In the genomic region with DNA sequence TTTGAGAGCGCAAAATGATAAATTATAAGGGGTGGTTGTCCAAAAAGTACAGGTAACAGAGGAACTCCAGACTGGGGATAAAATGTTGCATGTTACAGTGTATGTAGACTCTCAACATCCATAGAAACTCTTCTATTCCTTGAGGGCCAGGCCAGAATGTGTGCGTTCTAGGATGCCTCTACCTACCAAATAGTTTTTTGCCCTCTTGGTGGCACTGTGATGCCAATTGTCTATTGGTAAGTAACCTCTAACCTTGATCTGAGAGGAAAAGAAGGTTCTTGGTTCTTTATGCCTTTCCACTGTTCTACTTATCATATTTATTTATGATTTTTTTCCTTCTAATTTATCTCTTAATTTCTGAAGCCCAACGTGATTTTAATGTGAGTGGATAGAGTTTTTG, we compare ENCODE assay signal across 15 cellular contexts.
DNase-seq lines count a peak whose midpoint lies in the region; ATAC-seq, FAIRE-seq and TF ChIP-seq lines count a peak whose summit lies in the region.
"Had no signal": no experiment of that assay in that cellular context is flagged by ENCODE, and none has a peak within 500 bp of the region (broad histone marks: within the 10 kb centered on the region; RNA-seq: fewer than 3 reads in every experiment).

No MANE protein-coding gene starts in this region.

- intact Hi-C loops in kidney (cut with DNase I): no loop called here

- ATAC-seq in GM18861 (IDR thresholded peaks at IDR 0.05; ENCODE audit: unreplicated experiment): peak; percentile 55
- ATAC-seq in effector memory CD8-positive, alpha-beta T cell (replicated peaks): no peak
- ATAC-seq: K562, T-helper 17 cell had no signal

- no peaks in the 10 kb centered on the region for H3K9me3 ChIP-seq in kidney (ENCODE audit: control insufficient read depth in 1 of 2, low read length in 2 of 2)
- H3K9me3 ChIP-seq: prostate gland, tibial nerve had no signal

- H3K4me3 Mint-ChIP-seq in effector memory CD8-positive, alpha-beta T cell: no peak overlapping the region
- H3K4me3 Mint-ChIP-seq: T-helper 17 cell had no signal

- DNase-seq in D721Med (ENCODE audit: insufficient read length, low spot score) (no peak), SW480 (ENCODE audit: low spot score) (peak; percentile 1), kidney (no peak), NCI-H1694 (lab: John Stamatoyannopoulos, UW) (no peak), iPS-NIHi7 (ENCODE audit: extremely low spot score) (no peak), urothelium cell line (ENCODE audit: low spot score) (no peak)
- DNase-seq in effector memory CD8-positive, alpha-beta T cell: no peak
- DNase-seq: DMS79, NCI-H774, T-helper 17 cell had no signal

- no peaks in the 10 kb centered on the region for H3K36me3 ChIP-seq in kidney (ENCODE audit: control insufficient read depth in 1 of 2, insufficient read depth in 2 of 2, low read length in 2 of 2)
- H3K36me3 ChIP-seq: prostate gland, tibial nerve had no signal

- no peaks in the 10 kb centered on the region for H3K4me1 Mint-ChIP-seq in effector memory CD8-positive, alpha-beta T cell (ENCODE audit: low read depth in 2 of 2)
- H3K4me1 Mint-ChIP-seq: T-helper 17 cell had no signal

- H3K36me3 Mint-ChIP-seq in effector memory CD8-positive, alpha-beta T cell (ENCODE audit: insufficient read depth): no peaks in the 10 kb centered on the region

- H3K4me1 ChIP-seq in kidney (ENCODE audit: control insufficient read depth in 1 of 2, insufficient read depth in 1 of 2, low read depth in 1 of 2, low read length in 2 of 2): no peaks in the 10 kb centered on the region
- H3K4me1 ChIP-seq: prostate gland, tibial nerve had no signal

- peaks cover under 1 to 2% of the 10 kb centered on the region in 2 donors for H3K9me3 Mint-ChIP-seq in effector memory CD8-positive, alpha-beta T cell

- TF ChIP-seq CTCF in D721Med (IDR thresholded peaks at IDR 0.05; ENCODE audit: insufficient read depth, missing control alignments): peak; percentile 47
- peak; percentile 26 for TF ChIP-seq CTCF in kidney (IDR thresholded peaks at IDR 0.05; ENCODE audit: borderline replicate concordance, extremely low read depth, insufficient read depth)

- H3K27ac ChIP-seq in kidney (ENCODE audit: low read depth in 2 of 2, low read length in 2 of 2): no peak overlapping the region
- H3K27ac ChIP-seq: prostate gland, tibial nerve had no signal

- no peak for FAIRE-seq in D721Med (lab: Jason Lieb, UNC)
- FAIRE-seq in kidney (lab: Jason Lieb, UNC): no peak
- FAIRE-seq in urothelium cell line (lab: Jason Lieb, UNC): no peak
- FAIRE-seq: astrocyte, K562 had no signal

- H3K27ac Mint-ChIP-seq in effector memory CD8-positive, alpha-beta T cell: no peak overlapping the region
- H3K27ac Mint-ChIP-seq: T-helper 17 cell had no signal

- H3K9ac ChIP-seq in kidney (ENCODE audit: low read length in 2 of 2): no peak overlapping the region

- H3K4me3 ChIP-seq in kidney (ENCODE audit: low read length in 2 of 2): no peak overlapping the region
- H3K4me3 ChIP-seq: K562, prostate gland, tibial nerve had no signal

- no peaks in the 10 kb centered on the region for H3K27me3 Mint-ChIP-seq in effector memory CD8-positive, alpha-beta T cell
- H3K27me3 Mint-ChIP-seq: T-helper 17 cell had no signal
